36 cellular contexts compared by ENCODE assay signal in genomic region chr12:93031028-93031427, GRCh38.
"Had no signal": no experiment of that assay in that cellular context is flagged by ENCODE, and none has a peak within 500 bp of the region (broad histone marks: within the 10 kb centered on the region; RNA-seq: fewer than 3 reads in every experiment).

No MANE protein-coding gene starts in this region.

- H3K27ac ChIP-seq: ascending aorta, cardiac muscle cell had no signal

- H3K27ac Mint-ChIP-seq: activated B cell treated with CpG ODN at 0.5 μM for 24 hours; activated CD4-positive, alpha-beta memory T cell treated with anti-CD3 and anti-CD28 coated beads for 36 hours; activated CD4-positive, alpha-beta T cell treated with anti-CD3 and anti-CD28 coated beads, Interleukin-2, amount 10 ng/mL, durations not matched to agents 24 days and 14 days; activated CD8-positive, alpha-beta T cell treated with anti-CD3 and anti-CD28 coated beads for 36 hours; activated naive CD4-positive, alpha-beta T cell treated with anti-CD3 and anti-CD28 coated beads, Interleukin-2, amount 10 ng/mL, durations not matched to agents 7 days and 5 days; activated naive CD4-positive, alpha-beta T cell treated with anti-CD3 and anti-CD28 coated beads, Interleukin-2, amount 50 U/mL, for 24 hours; activated naive CD8-positive, alpha-beta T cell; activated naive CD8-positive, alpha-beta T cell treated with anti-CD3 and anti-CD28 coated beads, Interleukin-2, amount 10 ng/mL, durations not matched to agents 7 days and 5 days; activated naive CD8-positive, alpha-beta T cell treated with anti-CD3 and anti-CD28 coated beads, Interleukin-2, amount 50 U/mL, for 24 hours; activated T-cell treated with anti-CD3 and anti-CD28 coated beads, Interleukin-2, amount 50 U/mL, for 72 hours; activated T-helper 1 cell treated with anti-CD3 and anti-CD28 coated beads, Interleukin-12 subunit alpha, Interleukin-12 subunit beta, Interleukin-2, Interleukin-4 antibody, amounts not matched to agents 30 ng/mL and 10 ng/mL and 1 ng/mL, durations not matched to agents 14 hours and 24 hours and 36 hours; activated T-helper 2 cell treated with anti-CD3 and anti-CD28 coated beads, Interferon-gamma antibody, Interleukin-2, Interleukin-4, amounts not matched to agents 10 μg/mL and 5 μg/mL and 100 μg/mL, durations not matched to agents 14 hours and 24 hours and 36 hours; brain; T-helper 1 cell treated with Interleukin-12 subunit alpha and Interleukin-12 subunit beta and Interleukin-4 antibody, amounts not matched to agents 30 μg/mL and 1 μg/mL, for 36 hours; T-helper 2 cell treated with Interferon-gamma antibody and Interleukin-4, amounts not matched to agents 5 μg/mL and 100 μg/mL, for 36 hours had no signal

- H3K4me1 Mint-ChIP-seq: activated B cell treated with CpG ODN at 0.5 μM for 24 hours; activated CD4-positive, alpha-beta T cell treated with anti-CD3 and anti-CD28 coated beads, Interleukin-2, amount 10 ng/mL, durations not matched to agents 24 days and 14 days; activated naive CD4-positive, alpha-beta T cell treated with anti-CD3 and anti-CD28 coated beads, Interleukin-2, amount 10 ng/mL, durations not matched to agents 7 days and 5 days; activated naive CD4-positive, alpha-beta T cell treated with anti-CD3 and anti-CD28 coated beads, Interleukin-2, amount 50 U/mL, for 24 hours; central memory CD8-positive, alpha-beta T cell had no signal

- H3K36me3 Mint-ChIP-seq: activated CD4-positive, alpha-beta memory T cell treated with anti-CD3 and anti-CD28 coated beads for 36 hours; activated naive CD4-positive, alpha-beta T cell treated with anti-CD3 and anti-CD28 coated beads, Interleukin-2, amount 10 ng/mL, durations not matched to agents 7 days and 5 days; activated naive CD4-positive, alpha-beta T cell treated with anti-CD3 and anti-CD28 coated beads, Interleukin-2, amount 50 U/mL, for 24 hours; activated naive CD8-positive, alpha-beta T cell; brain had no signal

- H3K4me3 ChIP-seq: ascending aorta, cardiac muscle cell had no signal

- H3K27me3 Mint-ChIP-seq: activated B cell treated with CpG ODN at 0.5 μM for 24 hours; activated CD4-positive, alpha-beta memory T cell treated with anti-CD3 and anti-CD28 coated beads for 36 hours; activated naive CD4-positive, alpha-beta T cell treated with anti-CD3 and anti-CD28 coated beads, Interleukin-2, amount 50 U/mL, for 24 hours had no signal

- H3K4me3 Mint-ChIP-seq: activated B cell treated with CpG ODN at 0.5 μM for 24 hours; activated CD4-positive, alpha-beta memory T cell treated with anti-CD3 and anti-CD28 coated beads for 36 hours; activated CD4-positive, alpha-beta T cell treated with anti-CD3 and anti-CD28 coated beads, Interleukin-2, amount 10 ng/mL, durations not matched to agents 24 days and 14 days; activated CD8-positive, alpha-beta T cell treated with anti-CD3 and anti-CD28 coated beads for 36 hours; activated naive CD4-positive, alpha-beta T cell treated with anti-CD3 and anti-CD28 coated beads, Interleukin-2, amount 10 ng/mL, durations not matched to agents 7 days and 5 days; activated naive CD4-positive, alpha-beta T cell treated with anti-CD3 and anti-CD28 coated beads, Interleukin-2, amount 50 U/mL, for 24 hours; activated naive CD8-positive, alpha-beta T cell; activated naive CD8-positive, alpha-beta T cell treated with anti-CD3 and anti-CD28 coated beads, Interleukin-2, amount 10 ng/mL, durations not matched to agents 7 days and 5 days; activated naive CD8-positive, alpha-beta T cell treated with anti-CD3 and anti-CD28 coated beads, Interleukin-2, amount 50 U/mL, for 24 hours; activated T-cell treated with anti-CD3 and anti-CD28 coated beads, Interleukin-2, amount 50 U/mL, for 4 hours; activated T-cell treated with anti-CD3 and anti-CD28 coated beads, Interleukin-2, amount 50 U/mL, for 72 hours; activated T-helper 1 cell treated with anti-CD3 and anti-CD28 coated beads, Interleukin-12 subunit alpha, Interleukin-12 subunit beta, Interleukin-2, Interleukin-4 antibody, amounts not matched to agents 30 ng/mL and 10 ng/mL and 1 ng/mL, durations not matched to agents 14 hours and 24 hours and 36 hours; brain; central memory CD8-positive, alpha-beta T cell; T-helper 1 cell treated with Interleukin-12 subunit alpha and Interleukin-12 subunit beta and Interleukin-4 antibody, amounts not matched to agents 30 μg/mL and 1 μg/mL, for 36 hours; T-helper 2 cell treated with Interferon-gamma antibody and Interleukin-4, amounts not matched to agents 5 μg/mL and 100 μg/mL, for 36 hours had no signal

- ATAC-seq: activated CD8-positive, alpha-beta T cell treated with anti-CD3 and anti-CD28 coated beads for 36 hours; activated naive CD8-positive, alpha-beta T cell treated with anti-CD3 and anti-CD28 coated beads, Interleukin-2, amount 50 U/mL, for 24 hours; activated T-cell treated with anti-CD3 and anti-CD28 coated beads, Interleukin-2, amount 50 U/mL, for 4 hours; activated T-cell treated with anti-CD3 and anti-CD28 coated beads, Interleukin-2, amount 50 U/mL, for 72 hours had no signal

- H3K9me3 Mint-ChIP-seq: activated B cell treated with CpG ODN at 0.5 μM for 24 hours; activated CD4-positive, alpha-beta memory T cell treated with anti-CD3 and anti-CD28 coated beads for 36 hours; activated CD8-positive, alpha-beta T cell treated with anti-CD3 and anti-CD28 coated beads for 36 hours; activated naive CD4-positive, alpha-beta T cell treated with anti-CD3 and anti-CD28 coated beads, Interleukin-2, amount 10 ng/mL, durations not matched to agents 7 days and 5 days; activated naive CD4-positive, alpha-beta T cell treated with anti-CD3 and anti-CD28 coated beads, Interleukin-2, amount 50 U/mL, for 24 hours; activated naive CD8-positive, alpha-beta T cell treated with anti-CD3 and anti-CD28 coated beads, Interleukin-2, amount 10 ng/mL, durations not matched to agents 7 days and 5 days; activated T-cell treated with anti-CD3 and anti-CD28 coated beads, Interleukin-2, amount 50 U/mL, for 4 hours; activated T-cell treated with anti-CD3 and anti-CD28 coated beads, Interleukin-2, amount 50 U/mL, for 72 hours; activated T-helper 1 cell treated with anti-CD3 and anti-CD28 coated beads, Interleukin-12 subunit alpha, Interleukin-12 subunit beta, Interleukin-2, Interleukin-4 antibody, amounts not matched to agents 30 ng/mL and 10 ng/mL and 1 ng/mL, durations not matched to agents 14 hours and 24 hours and 36 hours; activated T-helper 2 cell treated with anti-CD3 and anti-CD28 coated beads, Interferon-gamma antibody, Interleukin-2, Interleukin-4, amounts not matched to agents 10 μg/mL and 5 μg/mL and 100 μg/mL, durations not matched to agents 14 hours and 24 hours and 36 hours; central memory CD8-positive, alpha-beta T cell; T-helper 1 cell treated with Interleukin-12 subunit alpha and Interleukin-12 subunit beta and Interleukin-4 antibody, amounts not matched to agents 30 μg/mL and 1 μg/mL, for 36 hours had no signal

- H3K27me3 ChIP-seq: ascending aorta, cardiac muscle cell had no signal

- H3K4me1 ChIP-seq: ascending aorta had no signal

- DNase-seq: activated B cell treated with CpG ODN at 0.5 μM for 24 hours; activated CD4-positive, alpha-beta memory T cell treated with anti-CD3 and anti-CD28 coated beads for 36 hours; activated CD4-positive, alpha-beta T cell treated with anti-CD3 and anti-CD28 coated beads for 4 hours; activated CD4-positive, alpha-beta T cell treated with anti-CD3 and anti-CD28 coated beads, Interleukin-2, amount 10 ng/mL, durations not matched to agents 24 days and 14 days; activated CD4-positive, alpha-beta T cell treated with anti-CD3 and anti-CD28 coated beads, Interleukin-2, amount 50 U/mL, for 1 hour; activated CD4-positive, alpha-beta T cell treated with anti-CD3 and anti-CD28 coated beads, Interleukin-2, amount 50 U/mL, for 4 hours; activated CD4-positive, CD25-positive, alpha-beta regulatory T cell treated with anti-CD3 and anti-CD28 coated beads, Interleukin-2, amount 50 U/mL, for 72 hours; activated CD8-positive, alpha-beta memory T cell treated with anti-CD3 and anti-CD28 coated beads, Interleukin-2, amount 50 U/mL, for 4 hours; activated CD8-positive, alpha-beta T cell treated with anti-CD3 and anti-CD28 coated beads for 36 hours; activated effector memory CD4-positive, alpha-beta T cell treated with Interleukin-2 at 50 U/mL for 16 hours; activated gamma-delta T cell; activated naive CD4-positive, alpha-beta T cell treated with anti-CD3 and anti-CD28 coated beads, Interleukin-2, amount 10 ng/mL, durations not matched to agents 7 days and 5 days; activated naive CD4-positive, alpha-beta T cell treated with Interleukin-2 at 50 U/mL for 16 hours; activated naive CD8-positive, alpha-beta T cell treated with anti-CD3 and anti-CD28 coated beads, Interleukin-2, amount 10 ng/mL, durations not matched to agents 7 days and 5 days; activated naive CD8-positive, alpha-beta T cell treated with anti-CD3 and anti-CD28 coated beads, Interleukin-2, amount 50 U/mL, for 24 hours; activated T-cell treated with anti-CD3 and anti-CD28 coated beads for 4 hours; activated T-cell treated with anti-CD3 and anti-CD28 coated beads, Interleukin-2, amount 50 U/mL, for 1 hour; activated T-cell treated with anti-CD3 and anti-CD28 coated beads, Interleukin-2, amount 50 U/mL, for 4 hours; activated T-cell treated with anti-CD3 and anti-CD28 coated beads, Interleukin-2, amount 50 U/mL, for 72 hours; amygdala; anterior cingulate cortex; caudate nucleus; cerebellar nuclear complex; T-helper 1 cell; T-helper 2 cell; T-helper 9 cell had no signal

- H3K9me3 ChIP-seq: ascending aorta had no signal

- H3K36me3 ChIP-seq: ascending aorta, cardiac muscle cell had no signal
